In genomic region chr11:76733906-76734305, GRCh38 we compare ENCODE assay signal across 8 cellular contexts. TPM values are rescaled to one million over a fixed set of nuclear protein-coding genes. Genes with fewer than 3 reads are reported as not detected.
A peak's percentile ranks its signal among the peaks of the same experiment; 100 is the strongest.
DNase-seq lines count a peak whose midpoint lies in the region.
"Not testable (repeated sequence)": the region's sequence is repeated elsewhere in the genome, so short reads cannot be mapped to it uniquely, and the experiment has no call there.

No MANE protein-coding gene starts in this region.

- not testable (repeated sequence) for H3K4me1 ChIP-seq in adipocyte (ENCODE audit: control insufficient read depth, insufficient read depth, low read length)

- not testable (repeated sequence) for H3K4me3 ChIP-seq in adipocyte (ENCODE audit: low read length)

- not testable (repeated sequence) for H3K36me3 ChIP-seq in adipocyte (ENCODE audit: control insufficient read depth, insufficient read depth, low read length, severe bottlenecking)

- peak; percentile 81 for DNase-seq in D341Med (ENCODE audit: low spot score)
- peak; percentile 36 for DNase-seq in HS-27A (ENCODE audit: low read depth)
- DNase-seq in NCI-H2227 treated with DMSO at 0.1 percent for 48 hours (lab: John Stamatoyannopoulos, UW), result peak; percentile 71
- DNase-seq in T-helper 22 cell (ENCODE audit: low read depth), result peak; percentile 11
- DNase-seq in adipocyte (ENCODE audit: low read depth), result peak; percentile 84
- DNase-seq in foreskin melanocyte, result peak; percentile 45
- DNase-seq in myocyte (ENCODE audit: low read depth), result peak; percentile 73
- peak in 5 of 6 experiments; percentile 2 to 72 (median 41) for DNase-seq in stimulated activated naive CD4-positive, alpha-beta T cell (lab: John Stamatoyannopoulos, UW)

- not testable (repeated sequence) for H3K9ac ChIP-seq in adipocyte (ENCODE audit: low read length)

- peaks cover 13% of the 10 kb centered on the region for H3K27me3 ChIP-seq in adipocyte (replicated peaks; ENCODE audit: control insufficient read depth, insufficient read depth, low read length)

- H3K9me3 ChIP-seq in adipocyte (ENCODE audit: control insufficient read depth, low read length), result not testable (repeated sequence)

RNA-seq across cellular contexts. Expression of gene TSKU, which starts 49.2 kb away (rescaled TPM):
- total RNA-seq in myocyte, result 14.8 and 15.5 TPM in 2 replicates
- polyA plus RNA-seq in myocyte (2012), result 38.9 TPM

Comparison
In these comparisons a context has a peak if more than half of its experiments do, and no peak if none do; other contexts are left out.
1. DNase-seq: peak in every context shown above with its lines; median percentile 84 in adipocyte; 81 in D341Med; 73 in myocyte; 71 in NCI-H2227 treated with DMSO at 0.1 percent for 48 hours; 45 in foreskin melanocyte; 41 in stimulated activated naive CD4-positive, alpha-beta T cell; 36 in HS-27A; 11 in T-helper 22 cell.